1 cellular context compared by ENCODE assay signal in genomic region chr17:74842146-74842598, GRCh38.
TF ChIP-seq lines count a peak whose summit lies in the region.

No MANE protein-coding gene starts in this region.

TF ChIP-seq in GM23338, 12 proteins besides CTCF, POLR2A, EP300 and RAD21 (continued from another document):
- TF ChIP-seq STAT1 (IDR thresholded peaks at IDR 0.05; ENCODE audit: unreplicated experiment) (no peak), EZH2 (IDR thresholded peaks at IDR 0.05; ENCODE audit: low read depth, unreplicated experiment) (no peak), ZNF331 (CRISPR knock-in tag; IDR thresholded peaks at IDR 0.05; ENCODE audit: low read depth) (no peak)
TF ChIP-seq in GM23338: peak in this region for 0.
